17 cellular contexts compared by ENCODE assay signal in genomic region chr6:16722616-16723015, GRCh38. TPM values are rescaled to one million over a fixed set of nuclear protein-coding genes. Genes with fewer than 3 reads are reported as not detected.
DNase-seq lines count a peak whose midpoint lies in the region; ATAC-seq, FAIRE-seq and TF ChIP-seq lines count a peak whose summit lies in the region.
"Had no signal": no experiment of that assay in that cellular context is flagged by ENCODE, and none has a peak within 500 bp of the region (broad histone marks: within the 10 kb centered on the region; RNA-seq: fewer than 3 reads in every experiment).

No MANE protein-coding gene starts in this region.

- no peaks in the 10 kb centered on the region for H3K79me2 ChIP-seq in HCT116 (ENCODE audit: insufficient read depth, low read length)

- H2AFZ ChIP-seq in HCT116 (ENCODE audit: low read depth, low read length, poor library complexity, severe bottlenecking) = no peak overlapping the region

- TF ChIP-seq RAD21 in HCT116 (IDR thresholded peaks at IDR 0.05; ENCODE audit: low read depth) = no peak

- no peaks in the 10 kb centered on the region for H3K9me2 ChIP-seq in HCT116 (ENCODE audit: insufficient read depth)

- H3K9me3 ChIP-seq in HCT116 (ENCODE audit: control insufficient read depth in 1 of 2, insufficient read depth in 1 of 2, low read depth in 1 of 2, low read length in 2 of 2) (no peaks in the 10 kb centered on the region), Panc1 (ENCODE audit: control insufficient read depth, insufficient read depth, low read depth, low read length) (no peaks in the 10 kb centered on the region), small intestine (ENCODE audit: control insufficient read depth, low read depth) (no peaks in the 10 kb centered on the region)
- H3K9me3 ChIP-seq: pancreas, SJCRH30 had no signal

- no peak for TF ChIP-seq CTCF in HCT116 (IDR thresholded peaks at IDR 0.05 in 2 of 3, conservative IDR thresholded peaks at IDR 0.05 in 1 of 3; ENCODE audit: borderline replicate concordance in 1 of 3, insufficient read depth in 1 of 3, low read depth in 2 of 3, low read length in 2 of 3)
- TF ChIP-seq CTCF in Panc1 (IDR thresholded peaks at IDR 0.05) = no peak
- TF ChIP-seq CTCF in epithelial cell of esophagus (IDR thresholded peaks at IDR 0.05; ENCODE audit: insufficient read depth, low read depth, low read length, missing control alignments) = no peak

- H4K20me1 ChIP-seq in HCT116 (ENCODE audit: insufficient read depth) = no peaks in the 10 kb centered on the region

- no peak for DNase-seq in HCT116 (ENCODE audit: low read depth, low spot score)
- DNase-seq in Panc1 (ENCODE audit: low read depth, low spot score) = no peak
- DNase-seq in epithelial cell of esophagus (ENCODE audit: low read depth) = peak; percentile 79
- peak; percentile 45 for DNase-seq in small intestine
- no peak for DNase-seq in activated CD8-positive, alpha-beta memory T cell treated with anti-CD3 and anti-CD28 coated beads, Interleukin-2, amount 50 U/mL, for 4 hours
- DNase-seq in putamen (ENCODE audit: low spot score) = no peak
- DNase-seq in ACHN = no peak
- DNase-seq in activated T-cell treated with anti-CD3 and anti-CD28 coated beads, Interleukin-2, amount 50 U/mL, for 24 hours = no peak
- DNase-seq: activated CD4-positive, alpha-beta memory T cell treated with anti-CD3 and anti-CD28 coated beads, Interleukin-2, amount 10 ng/mL, durations not matched to agents 7 days and 5 days; hippocampal formation; pancreas; stimulated activated CD4-positive, alpha-beta T cell treated with anti-CD3 and anti-CD28 coated beads, Interleukin-12 subunit alpha, Interleukin-12 subunit beta, amount 100 ng/mL, for 4 hours; stimulated activated naive CD8-positive, alpha-beta T cell treated with anti-CD3 and anti-CD28 coated beads, Interleukin-15, amount 100 ng/mL, for 72 hours had no signal

- peaks cover 60 to 71% of the 10 kb centered on the region in 2 experiments for H3K4me1 ChIP-seq in HCT116 (ENCODE audit: control insufficient read depth in 1 of 2, insufficient read depth in 2 of 2, low read length in 2 of 2)
- H3K4me1 ChIP-seq in Panc1 (ENCODE audit: control insufficient read depth, insufficient read depth, low read length) = peaks cover 94% of the 10 kb centered on the region
- peaks cover 3 to 19% of the 10 kb centered on the region in 2 donors for H3K4me1 ChIP-seq in small intestine (ENCODE audit: control insufficient read depth in 2 of 2, insufficient read depth in 1 of 2, low read depth in 1 of 2, low read length in 1 of 2)

- POLR2A ChIA-PET in HCT116 (lab: Charles Lee) = interaction anchor here (2.6 to 5.2 kb wide), 2 partner anchors 9 to 39 kb away, joined by 11 to 49 read pairs; partner anchors contain the start of gene ATXN1
- POLR2A ChIA-PET in Panc1 (lab: Charles Lee) = interaction anchor here (0.6 kb wide), 1 partner anchor 10 kb away, joined by 3 read pairs; no protein-coding TSS in a partner anchor

- H3K4me3 ChIP-seq in HCT116 (replicated peaks in 1 of 2; ENCODE audit: low read depth in 1 of 2, low read length in 2 of 2) (no peak overlapping the region), Panc1 (ENCODE audit: low read depth in 2 of 2, low read length in 2 of 2) (no peak overlapping the region), epithelial cell of esophagus (ENCODE audit: low read length) (no peak overlapping the region), small intestine (ENCODE audit: low read depth in 1 of 2, low read length in 2 of 2) (no peak overlapping the region)
- H3K4me3 ChIP-seq: pancreas, SJCRH30 had no signal

- no peak overlapping the region for H3K4me3 Mint-ChIP-seq in activated T-cell treated with anti-CD3 and anti-CD28 coated beads, Interleukin-2, amount 50 U/mL, for 24 hours
- H3K4me3 Mint-ChIP-seq: activated CD4-positive, alpha-beta memory T cell treated with anti-CD3 and anti-CD28 coated beads, Interleukin-2, amount 10 ng/mL, durations not matched to agents 7 days and 5 days; B cell; stimulated activated naive CD8-positive, alpha-beta T cell treated with anti-CD3 and anti-CD28 coated beads, Interleukin-15, amount 100 ng/mL, for 72 hours had no signal

- in situ Hi-C loops in Panc1 (cut with HindIII; ENCODE audit: low pct_unique_long_range_greater_than_20kb, low sequenced_read_pairs) (no loop called here), ACHN (cut with HindIII; ENCODE audit: low pct_ligation_motif_present, low pct_unique_long_range_greater_than_20kb, low sequenced_read_pairs) (no loop called here)

- H3K4me2 ChIP-seq in HCT116 (ENCODE audit: low read length) = peak overlapping the region; percentile 64
- H3K4me2 ChIP-seq: KMS-11 had no signal

- no peak for TF ChIP-seq POLR2A in HCT116 (IDR thresholded peaks at IDR 0.05; ENCODE audit: borderline replicate concordance, extremely low read depth, insufficient read depth, insufficient read length)

- no peaks in the 10 kb centered on the region for H3K27me3 ChIP-seq in HCT116 (ENCODE audit: insufficient read depth, low read length)
- H3K27me3 ChIP-seq in Panc1 (ENCODE audit: control insufficient read depth, insufficient read depth, low read length) = no peaks in the 10 kb centered on the region
- no peaks in the 10 kb centered on the region for H3K27me3 ChIP-seq in small intestine (ENCODE audit: control insufficient read depth in 2 of 2, insufficient read depth in 2 of 2, low read length in 2 of 2)
- H3K27me3 ChIP-seq: pancreas, SJCRH30 had no signal

- BruUV-seq in HCT116 (replicated peaks; lab: Mats Ljungman, UMichigan) (no TSS peak), Panc1 (replicated peaks; lab: Mats Ljungman, UMichigan) (no TSS peak)

- intact Hi-C loops in HCT116 (cut with micrococcal nuclease) (no loop called here), Panc1 (cut with micrococcal nuclease; ENCODE audit: unreplicated experiment) (loop anchor here (5.0 kb wide), 1 partner anchor 390 kb away; no protein-coding TSS in a partner anchor)

- H3K4me1 Mint-ChIP-seq in activated T-cell treated with anti-CD3 and anti-CD28 coated beads, Interleukin-2, amount 50 U/mL, for 24 hours (ENCODE audit: low read depth) = peaks cover 62% of the 10 kb centered on the region

- CTCF ChIA-PET in HCT116 (lab: Charles Lee) = interaction anchor here (1.7 kb wide), 1 partner anchor 208 kb away, joined by 4 read pairs; no protein-coding TSS in a partner anchor
- CTCF ChIA-PET in Panc1 (lab: Charles Lee) = interaction anchor here (0.6 kb wide), 1 partner anchor 92 kb away, joined by 3 read pairs; no protein-coding TSS in a partner anchor

- FAIRE-seq in small intestine (lab: Jason Lieb, UNC) = no peak
- FAIRE-seq: TTC549 had no signal

- 25 to 63% (median 49%) methylated on average over 2 of the region's 2 CpGs for WGBS in small intestine, 3 donors

- H3K36me3 ChIP-seq in HCT116 (ENCODE audit: control insufficient read depth in 1 of 2, insufficient read depth in 2 of 2, low read length in 2 of 2) (no peaks in the 10 kb centered on the region), Panc1 (ENCODE audit: control insufficient read depth, insufficient read depth, low read length) (no peaks in the 10 kb centered on the region), small intestine (ENCODE audit: control insufficient read depth in 2 of 2, insufficient read depth in 2 of 2, low read length in 2 of 2) (no peaks in the 10 kb centered on the region)
- H3K36me3 ChIP-seq: pancreas, SJCRH30 had no signal

- H3K9ac ChIP-seq in HCT116 (ENCODE audit: low read length) = peak overlapping the region; percentile 12; the same call in 1 of the 2 replicates
- H3K9ac ChIP-seq: KMS-11 had no signal

- H3K9me3 Mint-ChIP-seq in activated T-cell treated with anti-CD3 and anti-CD28 coated beads, Interleukin-2, amount 50 U/mL, for 24 hours = no peaks in the 10 kb centered on the region
- H3K9me3 Mint-ChIP-seq: activated CD4-positive, alpha-beta memory T cell treated with anti-CD3 and anti-CD28 coated beads, Interleukin-2, amount 10 ng/mL, durations not matched to agents 7 days and 5 days; stimulated activated naive CD8-positive, alpha-beta T cell treated with anti-CD3 and anti-CD28 coated beads, Interleukin-15, amount 100 ng/mL, for 72 hours had no signal

- ATAC-seq in HCT116 (no peak), Panc1 (no peak)
- ATAC-seq: stimulated activated naive CD8-positive, alpha-beta T cell treated with anti-CD3 and anti-CD28 coated beads, Interleukin-15, amount 100 ng/mL, for 72 hours had no signal

- no peak overlapping the region for H3K27ac Mint-ChIP-seq in activated T-cell treated with anti-CD3 and anti-CD28 coated beads, Interleukin-2, amount 50 U/mL, for 24 hours
- H3K27ac Mint-ChIP-seq: activated CD4-positive, alpha-beta memory T cell treated with anti-CD3 and anti-CD28 coated beads, Interleukin-2, amount 10 ng/mL, durations not matched to agents 7 days and 5 days; B cell; stimulated activated naive CD8-positive, alpha-beta T cell treated with anti-CD3 and anti-CD28 coated beads, Interleukin-15, amount 100 ng/mL, for 72 hours had no signal

- H3K27me3 Mint-ChIP-seq in activated T-cell treated with anti-CD3 and anti-CD28 coated beads, Interleukin-2, amount 50 U/mL, for 24 hours = no peaks in the 10 kb centered on the region
- H3K27me3 Mint-ChIP-seq: activated CD4-positive, alpha-beta memory T cell treated with anti-CD3 and anti-CD28 coated beads, Interleukin-2, amount 10 ng/mL, durations not matched to agents 7 days and 5 days; B cell; stimulated activated naive CD8-positive, alpha-beta T cell treated with anti-CD3 and anti-CD28 coated beads, Interleukin-15, amount 100 ng/mL, for 72 hours had no signal

- RAD21 ChIA-PET in HCT116 (lab: Charles Lee; ENCODE audit: low non-redundant PET in 1 of 2, low total read pairs in 2 of 2, uncharacterized antibody in 2 of 2, unreplicated experiment in 2 of 2) = no interaction called here

- H3K36me3 Mint-ChIP-seq in activated T-cell treated with anti-CD3 and anti-CD28 coated beads, Interleukin-2, amount 50 U/mL, for 24 hours (ENCODE audit: low read depth) = peaks cover 8% of the 10 kb centered on the region

- peak overlapping the region; percentile 15; the same call in 1 of the 2 replicates for H3K27ac ChIP-seq in HCT116 (ENCODE audit: low read depth, low read length)
- H3K27ac ChIP-seq in Panc1 (ENCODE audit: low read length) = peak overlapping the region; percentile 99
- H3K27ac ChIP-seq in small intestine (ENCODE audit: low read depth in 1 of 2, low read length in 1 of 2) = peak overlapping the region; percentile 4 to 20
- H3K27ac ChIP-seq: KMS-11, pancreas, SJCRH30 had no signal

TF ChIP-seq in HCT116, 20 proteins besides CTCF, POLR2A, EP300 and RAD21 (continues in another document):
- no peak for TF ChIP-seq ZNF274 (IDR thresholded peaks at IDR 0.05; ENCODE audit: low read depth, low read length)
- TF ChIP-seq EZH2 (IDR thresholded peaks at IDR 0.05) = no peak

RNA-seq across cellular contexts. Expression of gene ATXN1, which starts 38.6 kb away (rescaled TPM):
- total RNA-seq in HCT116 (2021; ENCODE audit: unreplicated experiment) (21.0 TPM), Panc1 (2021; ENCODE audit: unreplicated experiment) (67.1 TPM)
- 7.9 and 9.7 TPM in 2 replicates for polyA plus RNA-seq in HCT116 (2012)
- 30.3 TPM for polyA plus RNA-seq in Panc1 (2012; ENCODE audit: insufficient read length)
- polyA plus RNA-seq in small intestine = 1 to 10 TPM; 4.6 to 6.5 (median 5.4) TPM

Comparison
In these comparisons a context has a peak if more than half of its experiments do, and no peak if none do; other contexts are left out.
1. DNase-seq: peak in epithelial cell of esophagus (single experiment) and small intestine (single experiment); none in HCT116 (single experiment), Panc1 (single experiment), activated CD8-positive, alpha-beta memory T cell treated with anti-CD3 and anti-CD28 coated beads, Interleukin-2, amount 50 U/mL, for 4 hours (single experiment), putamen (single experiment), ACHN (single experiment) and activated T-cell treated with anti-CD3 and anti-CD28 coated beads, Interleukin-2, amount 50 U/mL, for 24 hours (single experiment).
2. H3K27ac ChIP-seq: peak in every context shown above with its lines; median percentile 99 in Panc1; 15 in HCT116; 12 in small intestine.